In the genomic region with DNA sequence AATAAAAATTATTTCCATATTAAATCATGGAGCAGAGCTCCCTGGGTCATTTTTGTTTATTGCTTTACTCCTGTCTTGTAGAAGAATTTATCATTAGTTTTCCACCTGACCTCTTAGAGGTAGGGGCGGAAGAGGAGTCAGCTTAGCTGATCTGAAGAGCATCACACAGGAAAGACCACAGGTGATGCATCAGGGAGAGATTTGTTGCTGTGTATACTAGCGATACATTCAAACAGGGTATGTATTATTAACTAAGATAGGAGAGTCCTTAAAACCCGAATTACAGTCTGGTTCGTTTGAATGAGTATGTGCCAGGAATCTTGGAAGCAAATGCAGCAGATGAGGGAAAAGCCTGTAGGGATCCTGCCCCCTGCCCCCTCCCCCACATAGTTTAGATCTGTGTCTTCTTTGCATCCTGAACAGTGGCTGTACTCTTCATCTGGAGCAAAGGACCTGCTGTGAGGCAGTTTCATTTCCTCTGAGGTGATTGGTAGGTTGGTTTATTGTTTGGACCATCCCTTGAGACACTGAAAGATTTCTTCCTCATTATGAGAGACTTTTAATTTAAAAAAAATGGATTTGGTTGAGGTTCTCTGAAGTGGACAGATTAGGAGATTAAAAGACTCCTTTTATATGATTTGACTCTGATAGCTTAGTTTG, we compare ENCODE assay signal across 13 cellular contexts.
DNase-seq lines count a peak whose midpoint lies in the region; ATAC-seq and TF ChIP-seq lines count a peak whose summit lies in the region.
"Had no signal": no experiment of that assay in that cellular context is flagged by ENCODE, and none has a peak within 500 bp of the region (broad histone marks: within the 10 kb centered on the region; RNA-seq: fewer than 3 reads in every experiment).

No MANE protein-coding gene starts in this region.

- CTCF ChIA-PET in GM10248 (lab: Yijun Ruan, JAX) = interaction anchor here (0.9 to 1.2 kb wide), 3 partner anchors 31 to 109 kb away, joined by 3 read pairs; no protein-coding TSS in a partner anchor

- POLR2A ChIA-PET in GM10248 (lab: Yijun Ruan, JAX) = no interaction called here

- peak; percentile 73 for ATAC-seq in GM18907 (IDR thresholded peaks at IDR 0.05; ENCODE audit: unreplicated experiment)
- ATAC-seq in HG02870 (IDR thresholded peaks at IDR 0.05; ENCODE audit: unreplicated experiment) = peak; percentile 87
- no peak for ATAC-seq in GM21526 (IDR thresholded peaks at IDR 0.05; ENCODE audit: low FRiP score, unreplicated experiment)

- intact Hi-C loops in posterior vena cava (cut with DNase I) = no loop called here

- DNase-seq in GM10248 (ENCODE audit: extremely low spot score) (peak; percentile 31), NCI-H69 (lab: John Stamatoyannopoulos, UW) (peak; percentile 71), epidermal melanocyte (ENCODE audit: insufficient read length, low spot score) (no peak), posterior vena cava (ENCODE audit: low spot score) (no peak)
- no peak for DNase-seq in activated CD4-positive, alpha-beta T cell treated with anti-CD3 and anti-CD28 coated beads, Interleukin-2, amount 50 U/mL, for 4 hours
- DNase-seq: hypothalamus, NCI-H1105 treated with DMSO at 0.1 percent for 48 hours, sigmoid colon, SW 1271, WERI-Rb-1 had no signal

- no peak for TF ChIP-seq CTCF in GM10248 (IDR thresholded peaks at IDR 0.05; ENCODE audit: control extremely low read depth, extremely low read depth, low read depth, missing control alignments)

Comparison
In these comparisons a context has a peak if more than half of its experiments do, and no peak if none do; other contexts are left out.
1. DNase-seq: peak in GM10248 (single experiment) and NCI-H69 (single experiment); none in epidermal melanocyte (single experiment), activated CD4-positive, alpha-beta T cell treated with anti-CD3 and anti-CD28 coated beads, Interleukin-2, amount 50 U/mL, for 4 hours (0 of 2) and posterior vena cava (single experiment).